Comparison of ENCODE assay signal across 1 cellular context in genomic region chr10:132654121-132654571, GRCh38.
TF ChIP-seq lines count a peak whose summit lies in the region.

No MANE protein-coding gene starts in this region.

TF ChIP-seq in SK-N-SH, 30 proteins besides CTCF, POLR2A, EP300 and RAD21 (continued from another document):
- no peak for TF ChIP-seq REST (IDR thresholded peaks at IDR 0.05; ENCODE audit: low read depth, low read length)
- TF ChIP-seq USF2 (IDR thresholded peaks at IDR 0.05; ENCODE audit: borderline replicate concordance, low read depth, low read length), result no peak
